Comparison of ENCODE assay signal across 19 cellular contexts in genomic region chr7:27955596-27955995, GRCh38.
"Had no signal": no experiment of that assay in that cellular context is flagged by ENCODE, and none has a peak within 500 bp of the region (broad histone marks: within the 10 kb centered on the region; RNA-seq: fewer than 3 reads in every experiment).

No MANE protein-coding gene starts in this region.

- H3K27ac Mint-ChIP-seq: nephron progenitor cell; stimulated activated effector memory CD8-positive, alpha-beta T cell treated with anti-CD3 and anti-CD28 coated beads, Interleukin-12 subunit alpha, Interleukin-12 subunit beta, amount 100 ng/mL, for 72 hours; stimulated activated naive CD8-positive, alpha-beta T cell treated with anti-CD3 and anti-CD28 coated beads, Interleukin-15, Interleukin-2, amounts not matched to agents 100 ng/mL and 50 ng/mL, for 24 hours had no signal

- H3K4me1 ChIP-seq: colonic mucosa, psoas muscle, right lobe of liver had no signal

- H3K4me3 Mint-ChIP-seq: nephron progenitor cell; stimulated activated effector memory CD8-positive, alpha-beta T cell treated with anti-CD3 and anti-CD28 coated beads, Interleukin-12 subunit alpha, Interleukin-12 subunit beta, amount 100 ng/mL, for 72 hours; stimulated activated naive CD8-positive, alpha-beta T cell treated with anti-CD3 and anti-CD28 coated beads, Interleukin-15, Interleukin-2, amounts not matched to agents 100 ng/mL and 50 ng/mL, for 24 hours had no signal

- H3K36me3 Mint-ChIP-seq: stimulated activated effector memory CD8-positive, alpha-beta T cell treated with anti-CD3 and anti-CD28 coated beads, Interleukin-12 subunit alpha, Interleukin-12 subunit beta, amount 100 ng/mL, for 72 hours had no signal

- H3K27me3 Mint-ChIP-seq: stimulated activated naive CD8-positive, alpha-beta T cell treated with anti-CD3 and anti-CD28 coated beads, Interleukin-15, Interleukin-2, amounts not matched to agents 100 ng/mL and 50 ng/mL, for 24 hours had no signal

- H3K4me3 ChIP-seq: colonic mucosa, esophagus squamous epithelium, gastroesophageal sphincter, psoas muscle, right lobe of liver, testis, tibial nerve had no signal

- ATAC-seq: gastroesophageal sphincter; left lobe of liver; psoas muscle; right lobe of liver; stimulated activated effector memory CD8-positive, alpha-beta T cell treated with anti-CD3 and anti-CD28 coated beads, Interleukin-12 subunit alpha, Interleukin-12 subunit beta, amount 100 ng/mL, for 72 hours had no signal

- H3K36me3 ChIP-seq: colonic mucosa, esophagus squamous epithelium, gastroesophageal sphincter, right lobe of liver, tibial nerve had no signal

- H3K9me3 Mint-ChIP-seq: nephron progenitor cell; stimulated activated effector memory CD8-positive, alpha-beta T cell treated with anti-CD3 and anti-CD28 coated beads, Interleukin-12 subunit alpha, Interleukin-12 subunit beta, amount 100 ng/mL, for 72 hours; stimulated activated naive CD8-positive, alpha-beta T cell treated with anti-CD3 and anti-CD28 coated beads, Interleukin-15, Interleukin-2, amounts not matched to agents 100 ng/mL and 50 ng/mL, for 24 hours had no signal

- H3K27ac ChIP-seq: colonic mucosa, esophagus squamous epithelium, gastroesophageal sphincter, psoas muscle, right lobe of liver, testis, tibial nerve had no signal

- H3K27me3 ChIP-seq: colonic mucosa, esophagus squamous epithelium, gastroesophageal sphincter, right lobe of liver, testis, tibial nerve had no signal

- DNase-seq: colonic mucosa; dermis blood vessel endothelial cell; esophagus squamous epithelium; foreskin fibroblast; glutamatergic neuron; islet precursor cell; mammary epithelial cell; nephron progenitor cell; psoas muscle; retina; right lobe of liver; stimulated activated CD4-positive, alpha-beta T cell treated with anti-CD3 and anti-CD28 coated beads, Interleukin-4, amount 100 ng/mL, for 1 hour; stimulated activated CD8-positive, alpha-beta memory T cell treated with anti-CD3 and anti-CD28 coated beads, Interleukin-4, amount 100 ng/mL, for 48 hours; testis had no signal

- H3K9me3 ChIP-seq: colonic mucosa, esophagus squamous epithelium, gastroesophageal sphincter, psoas muscle, right lobe of liver, testis, tibial nerve had no signal
